Comparison of ENCODE assay signal across 1 cellular context in the genomic region with DNA sequence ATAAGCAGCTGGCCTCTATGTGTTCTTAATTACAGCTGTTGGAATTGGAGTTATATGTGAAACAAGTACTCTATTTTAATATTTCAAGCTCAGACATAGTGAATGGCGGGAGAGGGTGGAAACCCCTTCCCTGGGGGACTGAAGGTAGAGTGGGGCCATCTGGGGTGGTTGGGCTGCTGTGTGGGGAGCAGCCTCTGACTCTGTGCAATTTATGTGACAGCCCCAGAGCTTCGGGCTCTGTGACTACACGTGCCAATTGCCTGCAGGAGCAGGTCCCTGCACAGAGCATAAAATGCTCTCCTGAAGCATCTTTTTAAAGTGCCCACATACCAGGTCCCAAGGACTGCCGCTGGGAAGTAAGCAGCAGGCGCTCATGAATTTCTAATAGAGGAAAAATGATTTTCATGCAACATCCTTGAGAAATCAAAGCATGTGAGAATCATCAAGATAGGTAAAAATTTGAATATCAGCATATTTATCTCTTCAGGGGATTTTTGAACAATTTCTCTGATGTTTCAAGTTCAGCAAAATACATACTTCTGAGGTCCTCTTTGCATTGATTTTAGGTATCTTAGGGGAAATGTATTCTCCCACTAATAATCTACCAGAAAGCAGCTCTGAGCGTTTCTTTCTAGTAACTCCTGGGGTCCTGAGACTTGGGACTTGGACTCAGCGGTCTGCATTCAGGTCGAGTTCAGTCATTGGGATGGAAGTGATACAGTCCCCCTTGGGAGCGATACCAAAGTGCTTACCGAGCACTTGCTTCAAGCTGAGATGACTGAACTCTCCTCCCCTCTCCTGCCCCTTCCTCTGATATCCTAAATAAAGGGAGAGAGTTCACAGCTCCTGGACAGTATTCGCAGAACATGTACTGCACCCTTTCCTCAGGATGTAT.
TF ChIP-seq lines count a peak whose summit lies in the region.

No MANE protein-coding gene starts in this region.

TF ChIP-seq in IMR-90, 13 proteins besides CTCF, POLR2A, EP300 and RAD21:
- TF ChIP-seq NFE2L2 (IDR thresholded peaks at IDR 0.05; ENCODE audit: low read depth, low read length), result no peak
- TF ChIP-seq MAZ (IDR thresholded peaks at IDR 0.05; ENCODE audit: borderline replicate concordance, low read depth, low read length), result no peak
- TF ChIP-seq MAFK (IDR thresholded peaks at IDR 0.05; ENCODE audit: low read depth, low read length), result no peak
- no peak for TF ChIP-seq SMC3 (IDR thresholded peaks at IDR 0.05; ENCODE audit: low read depth, low read length)
- TF ChIP-seq CHD1 (IDR thresholded peaks at IDR 0.05; ENCODE audit: low read depth, low read length), result no peak
- no peak for TF ChIP-seq FOS (IDR thresholded peaks at IDR 0.05; ENCODE audit: low read depth, low read length)
